In genomic region chr17:68771867-68772515, GRCh38 we compare ENCODE assay signal across 8 cellular contexts.
A peak's percentile ranks its signal among the peaks of the same experiment; 100 is the strongest.
DNase-seq lines count a peak whose midpoint lies in the region; ATAC-seq and TF ChIP-seq lines count a peak whose summit lies in the region.

No MANE protein-coding gene starts in this region.

- H3K27me3 Mint-ChIP-seq in CD14-positive monocyte (ENCODE audit: low read depth in 3 of 3) = peaks cover 1 to 6% (median 3%) of the 10 kb centered on the region in 3 donors

- H3K4me1 Mint-ChIP-seq in CD14-positive monocyte = peaks cover 14% of the 10 kb centered on the region

- H3K36me3 ChIP-seq in left lung (no peaks in the 10 kb centered on the region), thoracic aorta (no peaks in the 10 kb centered on the region)

- peak overlapping the region; percentile 73 to 86 for H3K4me3 Mint-ChIP-seq in CD14-positive monocyte

- H3K4me1 ChIP-seq in left lung (peaks cover 0 to 12% of the 10 kb centered on the region in 2 donors), thoracic aorta (ENCODE audit: control insufficient read depth in 1 of 2, low read depth in 2 of 2) (peaks cover 2 to 11% of the 10 kb centered on the region in 2 donors)

- no peak for DNase-seq in CD14-positive monocyte (ENCODE audit: low spot score)
- DNase-seq in NOMO-1 (lab: John Stamatoyannopoulos, UW; ENCODE audit: unreplicated experiment in 2 of 2) = peak; percentile 73 to 74
- DNase-seq in cerebellum (ENCODE audit: low spot score) = peak; percentile 29
- no peak for DNase-seq in left lung
- no peak for DNase-seq in thoracic aorta (ENCODE audit: low spot score)
- no peak for DNase-seq in COLO829 (ENCODE audit: low spot score)

- TF ChIP-seq CTCF in CD14-positive monocyte (IDR thresholded peaks at IDR 0.05) (peak; percentile 80), left lung (IDR thresholded peaks at IDR 0.05) (peak; percentile 39), thoracic aorta (IDR thresholded peaks at IDR 0.05) (peak; percentile 50)

- no peaks in the 10 kb centered on the region for H3K27me3 ChIP-seq in left lung
- no peaks in the 10 kb centered on the region for H3K27me3 ChIP-seq in thoracic aorta (replicated peaks; ENCODE audit: insufficient read depth)

- no peak overlapping the region for H3K27ac ChIP-seq in left lung
- H3K27ac ChIP-seq in thoracic aorta = peak overlapping the region in 1 of 2 donors; percentile 22

- peaks cover 0 to 3% (median 0%) of the 10 kb centered on the region in 7 donors for H3K9me3 Mint-ChIP-seq in CD14-positive monocyte

- peak; percentile 68 for ATAC-seq in GM18867 (IDR thresholded peaks at IDR 0.05; ENCODE audit: unreplicated experiment)
- ATAC-seq in HG03159 (IDR thresholded peaks at IDR 0.05; ENCODE audit: unreplicated experiment) = peak; percentile 56
- peak; percentile 91 for ATAC-seq in left lung
- ATAC-seq in thoracic aorta (ENCODE audit: insufficient number of reproducible peaks, low FRiP score, low read depth) = no peak

- H3K4me3 ChIP-seq in left lung (no peak overlapping the region), thoracic aorta (peak overlapping the region; percentile 60)

- H3K9me3 ChIP-seq in left lung (no peaks in the 10 kb centered on the region), thoracic aorta (no peaks in the 10 kb centered on the region)

- intact Hi-C loops in CD14-positive monocyte (cut with micrococcal nuclease) = loop anchor here in 1 of 2 donors (10.0 kb wide), 1 partner anchor 623 kb away; no protein-coding TSS in a partner anchor
- intact Hi-C loops in left lung (cut with DNase I) = no loop called here

- H3K27ac Mint-ChIP-seq in CD14-positive monocyte = peak overlapping the region in 5 of 7 donors; percentile 8 to 74 (median 48)

- no peaks in the 10 kb centered on the region for H3K36me3 Mint-ChIP-seq in CD14-positive monocyte

Comparison
In these comparisons a context has a peak if more than half of its experiments do, and no peak if none do; other contexts are left out.
1. DNase-seq: peak in NOMO-1 (2 of 2) and cerebellum (single experiment); none in CD14-positive monocyte (single experiment), left lung (0 of 2), thoracic aorta (single experiment) and COLO829 (single experiment).
2. Peak in every context shown above with its lines, with median percentiles within 50 percentile points of each other: CTCF ChIP-seq.